Comparison of ENCODE assay signal across 8 cellular contexts in the genomic region with DNA sequence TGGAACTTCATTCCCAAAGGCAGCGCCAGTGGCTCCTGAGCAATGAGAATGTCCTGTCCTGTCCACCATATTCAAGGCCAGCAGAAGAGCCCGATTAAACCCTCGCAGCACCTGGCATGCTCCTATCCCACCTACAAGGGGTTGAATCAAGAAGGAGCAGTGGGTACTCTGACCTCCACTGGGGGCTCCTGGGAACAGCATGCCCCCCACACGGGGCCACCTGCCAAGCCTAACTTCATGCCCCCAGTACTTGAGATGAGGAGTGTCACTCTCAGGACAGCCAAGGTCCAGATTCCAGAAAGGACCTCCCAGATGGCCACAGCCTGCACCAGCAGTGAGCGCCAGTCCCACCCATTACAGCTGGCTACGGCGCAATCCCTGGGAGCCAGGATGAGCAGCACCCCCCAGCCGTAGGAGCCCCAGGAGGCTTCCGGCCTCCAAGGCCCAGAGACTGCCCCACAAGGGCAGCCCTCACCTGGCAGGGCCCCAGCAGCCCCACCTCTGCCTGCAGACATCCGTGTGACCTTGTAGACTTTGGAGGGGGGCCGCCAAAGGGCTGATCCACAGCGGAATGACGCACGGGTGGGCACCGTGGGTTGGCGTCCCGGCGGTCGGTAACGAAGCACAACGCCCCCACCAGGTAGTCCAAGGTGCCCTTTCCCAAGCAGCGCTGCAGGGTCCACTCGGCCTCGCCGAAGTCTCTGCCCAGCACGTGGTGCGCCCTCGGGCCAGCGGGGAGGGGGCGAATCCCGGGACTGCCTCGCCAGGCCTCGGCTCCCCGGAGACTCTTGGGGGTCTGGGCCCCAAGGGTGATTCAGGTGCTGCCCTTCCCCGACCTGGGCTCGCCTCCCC. TPM values are rescaled to one million over a fixed set of nuclear protein-coding genes. Genes with fewer than 3 reads are reported as not detected.
A peak's percentile ranks its signal among the peaks of the same experiment; 100 is the strongest.
DNase-seq lines count a peak whose midpoint lies in the region; ATAC-seq and TF ChIP-seq lines count a peak whose summit lies in the region.

No MANE protein-coding gene starts in this region.

- H3K36me3 ChIP-seq in lung (ENCODE audit: control insufficient read depth in 2 of 2, insufficient read depth in 2 of 2, low read length in 2 of 2) = peaks cover 11 to 26% of the 10 kb centered on the region in 2 donors
- H3K36me3 ChIP-seq in upper lobe of left lung = peaks cover 9 to 27% (median 24%) of the 10 kb centered on the region in 4 donors

- H3K9me3 Mint-ChIP-seq in activated naive CD4-positive, alpha-beta T cell treated with anti-CD3 and anti-CD28 coated beads for 36 hours = no peaks in the 10 kb centered on the region

- CTCF ChIA-PET in activated naive CD4-positive, alpha-beta T cell treated with anti-CD3 and anti-CD28 coated beads for 36 hours (lab: Charles Lee) = interaction anchor here (2.1 to 2.6 kb wide), 2 partner anchors 22 to 105 kb away, joined by 12 to 13 read pairs; partner anchors contain the start of genes SENP3, TP53 and WRAP53

- H3K27ac Mint-ChIP-seq in activated naive CD4-positive, alpha-beta T cell treated with anti-CD3 and anti-CD28 coated beads for 36 hours = peak overlapping the region; percentile 100

- peak overlapping the region; percentile 83 for H3K4me3 ChIP-seq in astrocyte of the spinal cord (ENCODE audit: low read depth, low read length)
- peak overlapping the region; percentile 42 for H3K4me3 ChIP-seq in lung
- H3K4me3 ChIP-seq in upper lobe of left lung = peak overlapping the region; percentile 30 to 83 (median 54)

- H3K27ac ChIP-seq in lung (ENCODE audit: low read depth in 1 of 2, low read length in 1 of 2) (peak overlapping the region; percentile 89), upper lobe of left lung (peak overlapping the region; percentile 93 to 96 (median 94))

- H3K9me3 ChIP-seq in lung (ENCODE audit: control insufficient read depth in 2 of 2, insufficient read depth in 1 of 2, low read length in 1 of 2) (no peaks in the 10 kb centered on the region), upper lobe of left lung (no peaks in the 10 kb centered on the region)

- in situ Hi-C loops in astrocyte of the spinal cord (cut with HindIII; ENCODE audit: low sequenced_read_pairs) = no loop called here

- H3K27me3 ChIP-seq in lung (ENCODE audit: control insufficient read depth, insufficient read depth) (no peaks in the 10 kb centered on the region), upper lobe of left lung (no peaks in the 10 kb centered on the region)

- TF ChIP-seq POLR2A in upper lobe of left lung (IDR thresholded peaks at IDR 0.05) = no peak

- H3K36me3 Mint-ChIP-seq in activated naive CD4-positive, alpha-beta T cell treated with anti-CD3 and anti-CD28 coated beads for 36 hours (ENCODE audit: low read depth) = peaks cover 26% of the 10 kb centered on the region

- intact Hi-C loops in activated naive CD4-positive, alpha-beta T cell treated with anti-CD3 and anti-CD28 coated beads for 36 hours (cut with micrococcal nuclease) = loop anchor here (1.0 to 2.0 kb wide), 6 partner anchors 10 to 260 kb away; partner anchors contain the start of genes SENP3, TMEM256 and TP53

- DNase-seq in activated naive CD4-positive, alpha-beta T cell treated with anti-CD3 and anti-CD28 coated beads for 36 hours = no peak
- no peak for DNase-seq in activated naive CD4-positive, alpha-beta T cell treated with anti-CD3 and anti-CD28 coated beads, Interleukin-2, amount 50 U/mL, for 16 hours
- no peak for DNase-seq in astrocyte of the spinal cord (ENCODE audit: low read depth, low spot score)
- peak; percentile 35 for DNase-seq in lung (ENCODE audit: low spot score)
- peak in 1 of 2 donors; percentile 88 for DNase-seq in upper lobe of left lung
- DNase-seq in DMS 273 treated with DMSO at 0.1 percent for 48 hours (lab: John Stamatoyannopoulos, UW) = no peak
- DNase-seq in NCI-H1694 (lab: John Stamatoyannopoulos, UW) = no peak

- H3K4me3 Mint-ChIP-seq in activated naive CD4-positive, alpha-beta T cell treated with anti-CD3 and anti-CD28 coated beads for 36 hours = peak overlapping the region; percentile 95

- ATAC-seq in lung (ENCODE audit: insufficient read depth, low FRiP score) (no peak), upper lobe of left lung (ENCODE audit: low FRiP score in 2 of 2) (no peak), GM19324 (IDR thresholded peaks at IDR 0.05; ENCODE audit: low FRiP score, unreplicated experiment) (no peak)

- no peak for TF ChIP-seq EP300 in upper lobe of left lung (IDR thresholded peaks at IDR 0.05)

- H3K27me3 Mint-ChIP-seq in activated naive CD4-positive, alpha-beta T cell treated with anti-CD3 and anti-CD28 coated beads for 36 hours (ENCODE audit: low read depth) = no peaks in the 10 kb centered on the region

- H3K4me1 Mint-ChIP-seq in activated naive CD4-positive, alpha-beta T cell treated with anti-CD3 and anti-CD28 coated beads for 36 hours (ENCODE audit: low read depth) = peaks cover 66% of the 10 kb centered on the region

- 82 to 87% methylated on average over 36 of the region's 36 CpGs for WGBS in lung, 2 donors
- 87 to 93% methylated on average over 16 to 36 of the region's 36 CpGs for WGBS in upper lobe of left lung, 2 donors

- H3K4me1 ChIP-seq in lung (ENCODE audit: control insufficient read depth in 2 of 2, insufficient read depth in 2 of 2, low read length in 2 of 2) (peaks cover 10 to 22% of the 10 kb centered on the region in 2 donors), upper lobe of left lung (peaks cover 54 to 69% (median 61%) of the 10 kb centered on the region in 4 donors)

- no peak for TF ChIP-seq CTCF in astrocyte of the spinal cord (IDR thresholded peaks at IDR 0.05; ENCODE audit: low read depth, low read length)
- no peak for TF ChIP-seq CTCF in lung (IDR thresholded peaks at IDR 0.05; ENCODE audit: control extremely low read depth, extremely low read depth)
- TF ChIP-seq CTCF in upper lobe of left lung (IDR thresholded peaks at IDR 0.05) = no peak

RNA-seq across cellular contexts. Expression of gene MPDU1, which starts 1.0 kb away (rescaled TPM):
- total RNA-seq in activated naive CD4-positive, alpha-beta T cell treated with anti-CD3 and anti-CD28 coated beads for 36 hours = 10 to 100 TPM; 48.8 to 53.5 TPM
- 10 to 100 TPM; 42.3 to 71.5 TPM for total RNA-seq in lung
- polyA plus RNA-seq in lung = 10 to 100 TPM; 98.1 to 99.5 TPM
- 100 to 1,000 TPM in 1 of 6 donors, 10 to 100 TPM in 5; 50.6 to 121 (median 56.2) TPM for total RNA-seq in upper lobe of left lung

RNA-seq across cellular contexts. Expression of gene CD68, which starts 3.2 kb away (rescaled TPM):
- 10 to 100 TPM; 11.6 to 12.6 TPM for total RNA-seq in activated naive CD4-positive, alpha-beta T cell treated with anti-CD3 and anti-CD28 coated beads for 36 hours
- total RNA-seq in lung = 100 to 1,000 TPM in 1 of 2 donors, 10 to 100 TPM in 1; 33.3 to 358 TPM
- 100 to 1,000 TPM; 431 to 595 TPM for polyA plus RNA-seq in lung
- total RNA-seq in upper lobe of left lung = 100 to 1,000 TPM in 5 of 6 donors, 10 to 100 TPM in 1; 76.5 to 500 (median 260) TPM

RNA-seq across cellular contexts. Expression of gene SOX15, which starts 7.3 kb away (rescaled TPM):
- total RNA-seq in activated naive CD4-positive, alpha-beta T cell treated with anti-CD3 and anti-CD28 coated beads for 36 hours = under 1 TPM in 1 of 2 experiments, not detected in 1; 0.20 TPM
- total RNA-seq in lung (under 1 TPM in 1 of 2 donors, not detected in 1; 0.86 TPM), upper lobe of left lung (1 to 10 TPM in 1 of 6 donors, under 1 TPM in 2, not detected in 3; 0.63 to 1.5 (median 0.71) TPM)
- 1 to 10 TPM in 1 of 2 donors, under 1 TPM in 1; 0.68 to 1.1 TPM for polyA plus RNA-seq in lung

RNA-seq across cellular contexts. Expression of gene SENP3, which starts 20.9 kb away (rescaled TPM):
- 10 to 100 TPM; 43.2 to 46.9 TPM for total RNA-seq in activated naive CD4-positive, alpha-beta T cell treated with anti-CD3 and anti-CD28 coated beads for 36 hours
- 10 to 100 TPM; 34.0 to 48.3 TPM for total RNA-seq in lung
- 10 to 100 TPM; 48.9 to 54.4 TPM for polyA plus RNA-seq in lung
- total RNA-seq in upper lobe of left lung = 100 to 1,000 TPM in 1 of 6 donors, 10 to 100 TPM in 5; 54.2 to 108 (median 57.5) TPM

RNA-seq across cellular contexts. Expression of gene TNFSF13, which starts 24.1 kb away (rescaled TPM):
- 1 to 10 TPM; 2.1 to 2.6 TPM for total RNA-seq in activated naive CD4-positive, alpha-beta T cell treated with anti-CD3 and anti-CD28 coated beads for 36 hours
- 100 to 1,000 TPM in 1 of 2 donors, 10 to 100 TPM in 1; 48.7 to 140 TPM for total RNA-seq in lung
- 100 to 1,000 TPM in 1 of 2 donors, 10 to 100 TPM in 1; 86.0 to 101 TPM for polyA plus RNA-seq in lung
- total RNA-seq in upper lobe of left lung = 100 to 1,000 TPM in 4 of 6 donors, 10 to 100 TPM in 2; 74.2 to 226 (median 129) TPM
